ENCODE assay signal across 14 cellular contexts in genomic region chr10:34102917-34103506, GRCh38.
A peak's percentile ranks its signal among the peaks of the same experiment; 100 is the strongest.
DNase-seq lines count a peak whose midpoint lies in the region; ATAC-seq and TF ChIP-seq lines count a peak whose summit lies in the region.
"Had no signal": no experiment of that assay in that cellular context is flagged by ENCODE, and none has a peak within 500 bp of the region (broad histone marks: within the 10 kb centered on the region; RNA-seq: fewer than 3 reads in every experiment).

No MANE protein-coding gene starts in this region.

- DNase-seq in MCF 10A (ENCODE audit: unreplicated experiment) (peak; percentile 14), breast epithelium (ENCODE audit: low spot score in 2 of 2) (no peak), fibroblast of the aortic adventitia (ENCODE audit: low read depth) (peak; percentile 92), nephron progenitor cell (no peak), uterus (peak in 1 of 2 donors; percentile 62), NCI-H526 treated with DMSO at 0.1 percent for 48 hours (lab: John Stamatoyannopoulos, UW) (no peak), NK-92 (lab: John Stamatoyannopoulos, UW; ENCODE audit: unreplicated experiment) (no peak), omental fat pad (ENCODE audit: low spot score) (no peak)
- DNase-seq: 8988T; activated CD4-positive, alpha-beta T cell treated with anti-CD3 and anti-CD28 coated beads, Interleukin-2, amount 50 U/mL, for 48 hours; activated naive CD4-positive, alpha-beta T cell treated with Interleukin-2 at 50 U/mL for 16 hours; DMS79 treated with DMSO at 0.1 percent for 48 hours; NCI-H2171 had no signal

- no peaks in the 10 kb centered on the region for H3K9me3 Mint-ChIP-seq in MCF 10A (ENCODE audit: unreplicated experiment)
- peaks cover 37% of the 10 kb centered on the region for H3K9me3 Mint-ChIP-seq in nephron progenitor cell

- ATAC-seq in omental fat pad (ENCODE audit: low FRiP score): no peak

- H3K4me1 ChIP-seq in breast epithelium (no peaks in the 10 kb centered on the region), uterus (peaks cover 4 to 6% of the 10 kb centered on the region in 2 donors)

- H3K4me1 Mint-ChIP-seq in MCF 10A (ENCODE audit: insufficient read depth, unreplicated experiment) (no peaks in the 10 kb centered on the region), nephron progenitor cell (peaks cover 25% of the 10 kb centered on the region)

- H3K4me3 Mint-ChIP-seq in MCF 10A (ENCODE audit: unreplicated experiment): no peak overlapping the region
- no peak overlapping the region for H3K4me3 Mint-ChIP-seq in nephron progenitor cell

- no peak overlapping the region for H3K4me3 ChIP-seq in breast epithelium
- H3K4me3 ChIP-seq in fibroblast of the aortic adventitia (ENCODE audit: low read depth, low read length): no peak overlapping the region
- H3K4me3 ChIP-seq in uterus: no peak overlapping the region
- H3K4me3 ChIP-seq: lung had no signal

- CTCF ChIA-PET in MCF 10A (lab: Yijun Ruan, JAX): no interaction called here

- no TSS peak for BruUV-seq in MCF 10A (replicated peaks; lab: Mats Ljungman, UMichigan)

- TF ChIP-seq POLR2A in breast epithelium (IDR thresholded peaks at IDR 0.05) (no peak), uterus (IDR thresholded peaks at IDR 0.05) (no peak)

- H3K27me3 Mint-ChIP-seq in MCF 10A (ENCODE audit: insufficient read depth, unreplicated experiment) (no peaks in the 10 kb centered on the region), nephron progenitor cell (ENCODE audit: low read depth, poor library complexity) (peaks cover 3% of the 10 kb centered on the region)

- POLR2A ChIA-PET in MCF 10A (lab: Yijun Ruan, JAX): interaction anchor here (0.5 to 0.6 kb wide), 2 partner anchors 184 to 634 kb away, joined by 3 to 4 read pairs; no protein-coding TSS in a partner anchor

- intact Hi-C loops in MCF 10A (cut with micrococcal nuclease): no loop called here
- intact Hi-C loops in breast epithelium (cut with DNase I; ENCODE audit: low total_unique reads): no loop called here
- intact Hi-C loops in uterus (cut with DNase I; ENCODE audit: low total_unique reads): no loop called here

- H3K27ac Mint-ChIP-seq in MCF 10A (ENCODE audit: low read depth, unreplicated experiment): no peak overlapping the region
- peak overlapping the region; percentile 58 for H3K27ac Mint-ChIP-seq in nephron progenitor cell

- TF ChIP-seq CTCF in MCF 10A (IDR thresholded peaks at IDR 0.05; ENCODE audit: unreplicated experiment) (no peak), breast epithelium (IDR thresholded peaks at IDR 0.05) (no peak), fibroblast of the aortic adventitia (IDR thresholded peaks at IDR 0.05; ENCODE audit: insufficient read depth, low read length) (no peak), nephron progenitor cell (IDR thresholded peaks at IDR 0.05) (no peak), uterus (IDR thresholded peaks at IDR 0.05) (no peak), omental fat pad (IDR thresholded peaks at IDR 0.05) (no peak)

- H3K36me3 Mint-ChIP-seq in MCF 10A (ENCODE audit: insufficient read depth, unreplicated experiment) (peaks cover 6% of the 10 kb centered on the region), nephron progenitor cell (ENCODE audit: low read depth) (peaks cover 12% of the 10 kb centered on the region)

- H3K27me3 ChIP-seq in breast epithelium (no peaks in the 10 kb centered on the region), uterus (no peaks in the 10 kb centered on the region)

- H3K36me3 ChIP-seq in breast epithelium (no peaks in the 10 kb centered on the region), uterus (no peaks in the 10 kb centered on the region)

- peak overlapping the region in 1 of 2 donors; percentile 45 for H3K27ac ChIP-seq in breast epithelium
- H3K27ac ChIP-seq in uterus: peak overlapping the region; percentile 74 to 81

- peaks cover 0 to 6% of the 10 kb centered on the region in 2 donors for H3K9me3 ChIP-seq in breast epithelium
- no peaks in the 10 kb centered on the region for H3K9me3 ChIP-seq in uterus

Comparison
In these comparisons a context has a peak if more than half of its experiments do, and no peak if none do; other contexts are left out.
1. DNase-seq: peak in MCF 10A (single experiment) and fibroblast of the aortic adventitia (single experiment); none in breast epithelium (0 of 2), nephron progenitor cell (single experiment), NCI-H526 treated with DMSO at 0.1 percent for 48 hours (single experiment), NK-92 (single experiment) and omental fat pad (single experiment).